19 cellular contexts compared by ENCODE assay signal in the genomic region with DNA sequence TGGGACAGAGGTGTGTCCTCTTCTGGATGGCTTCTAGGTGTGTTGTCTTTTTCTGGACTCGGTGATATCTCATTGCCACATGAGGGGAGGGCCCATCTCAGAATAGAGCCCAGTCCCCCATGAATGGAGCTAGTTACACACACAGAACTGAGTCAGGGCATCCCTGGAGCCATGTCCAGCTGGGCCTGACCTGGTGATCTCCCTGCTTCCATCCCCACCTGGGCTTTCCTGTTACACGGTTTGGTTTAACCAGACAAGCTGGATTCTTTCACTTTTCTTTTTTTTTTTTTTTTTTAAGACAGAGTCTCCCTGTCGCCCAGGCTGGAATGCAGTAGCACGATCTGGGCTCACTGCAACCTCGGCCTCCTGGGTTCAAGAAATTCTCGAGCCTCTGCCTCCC. TPM values are rescaled to one million over a fixed set of nuclear protein-coding genes. Genes with fewer than 3 reads are reported as not detected.
DNase-seq lines count a peak whose midpoint lies in the region; ATAC-seq and TF ChIP-seq lines count a peak whose summit lies in the region.
"Had no signal": no experiment of that assay in that cellular context is flagged by ENCODE, and none has a peak within 500 bp of the region (broad histone marks: within the 10 kb centered on the region; RNA-seq: fewer than 3 reads in every experiment).

No MANE protein-coding gene starts in this region.

- H3K9me3 ChIP-seq in Caco-2 (no peaks in the 10 kb centered on the region), IMR-90 (ENCODE audit: control insufficient read depth, insufficient read depth, low read length) (no peaks in the 10 kb centered on the region), tibial artery (no peaks in the 10 kb centered on the region)
- H3K9me3 ChIP-seq: MG63, SK-N-SH had no signal

- peak overlapping the region; percentile 57 for H2AK9ac ChIP-seq in IMR-90 (replicated peaks; ENCODE audit: low read depth, low read length, poor library complexity)

- peak overlapping the region in 1 of 2 experiments; percentile 83; a peak in 1 of 4 replicates for H4K8ac ChIP-seq in IMR-90 (ENCODE audit: low read depth in 2 of 2, low read length in 2 of 2)

- intact Hi-C loops in Caco-2 (cut with micrococcal nuclease; ENCODE audit: unreplicated experiment) = no loop called here
- intact Hi-C loops in IMR-90 (cut with micrococcal nuclease) = no loop called here
- intact Hi-C loops in tibial artery (cut with DNase I; ENCODE audit: low total_unique reads) = no loop called here
- intact Hi-C loops in activated naive CD4-positive, alpha-beta T cell treated with anti-CD3 and anti-CD28 coated beads for 36 hours (cut with micrococcal nuclease) = no loop called here

- H3K27me3 Mint-ChIP-seq in Caco-2 (ENCODE audit: insufficient read depth, unreplicated experiment) = no peaks in the 10 kb centered on the region
- peaks cover 16% of the 10 kb centered on the region for H3K27me3 Mint-ChIP-seq in activated naive CD4-positive, alpha-beta T cell treated with anti-CD3 and anti-CD28 coated beads for 36 hours (ENCODE audit: low read depth)

- H2BK120ac ChIP-seq in IMR-90 (ENCODE audit: low read depth, low read length) = peak overlapping the region; percentile 92

- H3K27ac Mint-ChIP-seq in Caco-2 (ENCODE audit: unreplicated experiment) = peak overlapping the region; percentile 6
- no peak overlapping the region for H3K27ac Mint-ChIP-seq in activated naive CD4-positive, alpha-beta T cell treated with anti-CD3 and anti-CD28 coated beads for 36 hours
- H3K27ac Mint-ChIP-seq: CD4-positive, CD25-positive, alpha-beta regulatory T cell had no signal

- peak overlapping the region; percentile 54 for H2AK5ac ChIP-seq in IMR-90 (ENCODE audit: low read depth, low read length)

- H4K91ac ChIP-seq in IMR-90 (ENCODE audit: insufficient read depth, low read depth, low read length) = peak overlapping the region; percentile 17

- no peak overlapping the region for H3K4me3 Mint-ChIP-seq in Caco-2 (ENCODE audit: unreplicated experiment)
- no peak overlapping the region for H3K4me3 Mint-ChIP-seq in activated naive CD4-positive, alpha-beta T cell treated with anti-CD3 and anti-CD28 coated beads for 36 hours
- H3K4me3 Mint-ChIP-seq: CD4-positive, CD25-positive, alpha-beta regulatory T cell had no signal

- H3K9ac ChIP-seq in IMR-90 (ENCODE audit: low read depth, low read length) = no peak overlapping the region
- H3K9ac ChIP-seq: SK-N-SH had no signal

- peaks cover 9% of the 10 kb centered on the region; the same call in 1 of the 2 replicates for H3K9me1 ChIP-seq in IMR-90 (ENCODE audit: insufficient read depth, low read length)

- ATAC-seq in IMR-90 (ENCODE audit: low read depth) (no peak), esophagus mucosa (peak; percentile 74), GM18505 (IDR thresholded peaks at IDR 0.05; ENCODE audit: unreplicated experiment) (no peak)

- H3K36me3 ChIP-seq in Caco-2 (ENCODE audit: control insufficient read depth, insufficient read depth, low read length) (no peaks in the 10 kb centered on the region), IMR-90 (ENCODE audit: control insufficient read depth, insufficient read depth, low read length) (no peaks in the 10 kb centered on the region), tibial artery (no peaks in the 10 kb centered on the region)
- H3K36me3 ChIP-seq: MG63 had no signal

- no peak overlapping the region for H3K56ac ChIP-seq in IMR-90 (ENCODE audit: extremely low read depth, insufficient read depth, low read length)

- H3K4me1 ChIP-seq in Caco-2 = peaks cover 22% of the 10 kb centered on the region
- peaks cover 8% of the 10 kb centered on the region for H3K4me1 ChIP-seq in IMR-90 (ENCODE audit: control insufficient read depth, insufficient read depth, low read length)
- peaks cover 0 to 11% (median 0%) of the 10 kb centered on the region in 4 donors for H3K4me1 ChIP-seq in tibial artery

- no peaks in the 10 kb centered on the region for H3K9me3 Mint-ChIP-seq in Caco-2 (ENCODE audit: unreplicated experiment)
- H3K9me3 Mint-ChIP-seq in activated naive CD4-positive, alpha-beta T cell treated with anti-CD3 and anti-CD28 coated beads for 36 hours = no peaks in the 10 kb centered on the region
- H3K9me3 Mint-ChIP-seq: HFFc6 had no signal

- TF ChIP-seq RAD21 in IMR-90 (IDR thresholded peaks at IDR 0.05; ENCODE audit: low read length) = no peak

- POLR2A ChIA-PET in Caco-2 (lab: Charles Lee) (interaction anchor here (0.6 kb wide), 1 partner anchor 10 kb away, joined by 3 read pairs; no protein-coding TSS in a partner anchor), IMR-90 (lab: Charles Lee; ENCODE audit: unreplicated experiment) (no interaction called here)

- dilution Hi-C loops in IMR-90 (cut with HindIII; ENCODE audit: low sequenced_read_pairs, unreplicated experiment) = no loop called here

- H3K14ac ChIP-seq in IMR-90 (replicated peaks; ENCODE audit: low read depth, low read length) = peak overlapping the region; percentile 68

- no peaks in the 10 kb centered on the region for H3K27me3 ChIP-seq in Caco-2 (replicated peaks; ENCODE audit: control insufficient read depth, insufficient read depth, low read length)
- H3K27me3 ChIP-seq in IMR-90 (ENCODE audit: control insufficient read depth, insufficient read depth, low read length) = no peaks in the 10 kb centered on the region
- no peaks in the 10 kb centered on the region for H3K27me3 ChIP-seq in tibial artery
- H3K27me3 ChIP-seq: MG63 had no signal

- WGBS in IMR-90 (ENCODE audit: extremely low coverage in 2 of 2, insufficient read length in 1 of 2), 2 experiments = 100% methylated on average over 1 of the region's 6 CpGs; no CpG with 5 or more reads in 1 of the 2 experiments

- in situ Hi-C loops in IMR-90 (cut with MboI; ENCODE audit: low sequenced_read_pairs) = no loop called here

- no peak overlapping the region for H3K23ac ChIP-seq in IMR-90 (ENCODE audit: low read depth, low read length)

- H3K4ac ChIP-seq in IMR-90 (ENCODE audit: low read depth, low read length) = peak overlapping the region; percentile 92

- DNase-seq in Caco-2 (peak in 1 of 2 experiments; percentile 45), IMR-90 (no peak), tibial artery (no peak), GM20000 (ENCODE audit: low spot score) (no peak)
- no peak for DNase-seq in activated naive CD4-positive, alpha-beta T cell treated with anti-CD3 and anti-CD28 coated beads for 36 hours
- DNase-seq: ACHN; AML-193; CD4-positive, CD25-positive, alpha-beta regulatory T cell; DMS53; HFFc6; MG63; NCI-H1092 treated with DMSO at 0.1 percent for 48 hours; NCI-H2107; NCI-H2227 treated with DMSO at 0.1 percent for 48 hours; NCI-H524 treated with DMSO at 0.1 percent for 48 hours; SHP77; SK-N-SH had no signal

- H3K27ac ChIP-seq in IMR-90 (ENCODE audit: insufficient read depth, low read length) (no peak overlapping the region), tibial artery (peak overlapping the region; percentile 25 to 29)

- H3K79me1 ChIP-seq in IMR-90 (ENCODE audit: low read depth in 1 of 2, low read length in 2 of 2) = no peaks in the 10 kb centered on the region

- H3K4me1 Mint-ChIP-seq in Caco-2 (ENCODE audit: low read depth, unreplicated experiment) = peaks cover 9% of the 10 kb centered on the region
- H3K4me1 Mint-ChIP-seq in activated naive CD4-positive, alpha-beta T cell treated with anti-CD3 and anti-CD28 coated beads for 36 hours (ENCODE audit: low read depth) = peaks cover under 1% of the 10 kb centered on the region

- H4K5ac ChIP-seq in IMR-90 (ENCODE audit: low read depth, low read length) = no peak overlapping the region

- peak overlapping the region; percentile 75 for H2BK20ac ChIP-seq in IMR-90 (ENCODE audit: low read depth, low read length)

- H2BK15ac ChIP-seq in IMR-90 (ENCODE audit: low read depth, low read length) = 0 out of 3 replicates have a peak overlapping the region, but pooled peaks have one; percentile 44

- H3K4me2 ChIP-seq in IMR-90 (ENCODE audit: low read depth, low read length) = no peak overlapping the region
- H3K4me2 ChIP-seq: SK-N-SH had no signal

- BruUV-seq in Caco-2 (replicated peaks; lab: Mats Ljungman, UMichigan) = no TSS peak
- no TSS peak for BruUV-seq in IMR-90 (replicated peaks; lab: Mats Ljungman, UMichigan)

- no peak for TF ChIP-seq CTCF in Caco-2 (IDR thresholded peaks at IDR 0.05; ENCODE audit: insufficient read depth in 1 of 2, low read depth in 1 of 2, low read length in 1 of 2, severe bottlenecking in 1 of 2, unreplicated experiment in 1 of 2)
- TF ChIP-seq CTCF in IMR-90 (conservative IDR thresholded peaks at IDR 0.05; ENCODE audit: low read depth, low read length) = no peak
- TF ChIP-seq CTCF in tibial artery (IDR thresholded peaks at IDR 0.05) = no peak
- TF ChIP-seq CTCF in GM20000 (IDR thresholded peaks at IDR 0.05; ENCODE audit: extremely low read depth, missing control alignments) = no peak

- CTCF ChIA-PET in Caco-2 (lab: Charles Lee) = no interaction called here
- CTCF ChIA-PET in IMR-90 (lab: Yijun Ruan, JAX) = no interaction called here
- CTCF ChIA-PET in activated naive CD4-positive, alpha-beta T cell treated with anti-CD3 and anti-CD28 coated beads for 36 hours (lab: Charles Lee) = interaction anchor here (0.5 to 1.0 kb wide), 3 partner anchors 13 to 325 kb away, joined by 3 read pairs; no protein-coding TSS in a partner anchor

- no peaks in the 10 kb centered on the region for H3K36me3 Mint-ChIP-seq in Caco-2 (ENCODE audit: insufficient read depth, unreplicated experiment)
- H3K36me3 Mint-ChIP-seq in activated naive CD4-positive, alpha-beta T cell treated with anti-CD3 and anti-CD28 coated beads for 36 hours (ENCODE audit: low read depth) = no peaks in the 10 kb centered on the region
- H3K36me3 Mint-ChIP-seq: CD4-positive, CD25-positive, alpha-beta regulatory T cell had no signal

- no peak for TF ChIP-seq POLR2A in IMR-90 (IDR thresholded peaks at IDR 0.05; ENCODE audit: low read depth, low read length)
- no peak for TF ChIP-seq POLR2A in GM18505 (IDR thresholded peaks at IDR 0.05; ENCODE audit: borderline replicate concordance, extremely low read depth, insufficient read depth, insufficient read length)

- no peak overlapping the region for H2AFZ ChIP-seq in IMR-90 (replicated peaks; ENCODE audit: low read length, poor library complexity)

- H3K4me3 ChIP-seq in Caco-2 (ENCODE audit: low read depth, low read length) = no peak overlapping the region
- H3K4me3 ChIP-seq in IMR-90 (ENCODE audit: insufficient read depth, low read depth, low read length) = no peak overlapping the region
- H3K4me3 ChIP-seq in tibial artery = no peak overlapping the region
- H3K4me3 ChIP-seq: MG63 had no signal

- no peak overlapping the region for H3K18ac ChIP-seq in IMR-90 (ENCODE audit: low read depth, low read length)

- no peak overlapping the region for H2BK5ac ChIP-seq in IMR-90 (ENCODE audit: low read depth, low read length, poor library complexity, severe bottlenecking)

- no peaks in the 10 kb centered on the region for H4K20me1 ChIP-seq in IMR-90 (ENCODE audit: insufficient read depth, low read length)

TF ChIP-seq in IMR-90, 13 proteins besides CTCF, POLR2A, EP300 and RAD21 (continues in another document):
- no peak for TF ChIP-seq CHD1 (IDR thresholded peaks at IDR 0.05; ENCODE audit: low read depth, low read length)

RNA-seq across cellular contexts. Expression of gene A4GALT, which starts 6.1 kb away (rescaled TPM):
- total RNA-seq in Caco-2 (2022) (12.7 and 16.2 TPM in 2 replicates), IMR-90 (2012; rRNA removed) (1.6 and 1.9 TPM in 2 replicates), esophagus mucosa (14.3 TPM)
- polyA plus RNA-seq in IMR-90 (2012; rRNA removed) = 6.1 and 6.3 TPM in 2 replicates
- 3.4 and 8.7 TPM in 2 replicates for polyA plus RNA-seq in IMR-90 (2012; cell fraction: cytosol; rRNA removed)
- 3.6 and 6.1 TPM in 2 replicates for polyA plus RNA-seq in IMR-90 (2012; cell fraction: nucleus; rRNA removed; ENCODE audit: low replicate concordance)
- not detected for total RNA-seq in activated naive CD4-positive, alpha-beta T cell treated with anti-CD3 and anti-CD28 coated beads for 36 hours
- total RNA-seq: CD4-positive, CD25-positive, alpha-beta regulatory T cell had no signal
- polyA plus RNA-seq: CD4-positive, CD25-positive, alpha-beta regulatory T cell had no signal
